ENCODE assay signal across 6 cellular contexts in the genomic region with DNA sequence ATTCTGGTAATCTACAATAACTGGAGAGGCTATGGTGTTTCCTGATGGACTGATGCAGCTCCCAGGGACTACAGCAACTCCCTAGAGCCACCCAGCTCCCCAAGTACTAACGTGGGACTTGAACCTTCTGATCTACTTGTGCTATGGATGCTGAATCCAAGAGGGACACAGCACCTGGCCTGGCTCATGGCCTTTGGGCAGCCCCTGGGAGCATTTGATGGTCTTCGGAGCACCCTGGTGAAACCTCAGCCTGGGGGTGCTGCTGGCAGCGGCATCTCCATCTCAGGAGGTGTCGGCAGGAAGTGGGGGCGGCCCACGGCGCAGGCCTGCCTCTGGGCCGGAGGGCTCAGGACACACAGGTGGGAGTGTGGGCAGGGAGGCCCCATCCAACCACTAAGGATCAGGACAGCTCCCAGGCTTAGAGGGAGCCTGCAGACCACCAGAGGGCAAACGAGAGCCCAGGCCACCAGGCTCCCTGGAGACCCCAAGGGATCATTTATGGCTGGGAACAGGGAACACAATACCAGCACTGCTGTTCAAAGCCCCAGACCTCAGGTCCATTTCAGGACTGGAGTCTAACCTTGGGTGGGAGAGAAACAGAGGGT. TPM values are rescaled to one million over a fixed set of nuclear protein-coding genes. Genes with fewer than 3 reads are reported as not detected.
DNase-seq lines count a peak whose midpoint lies in the region; ATAC-seq and TF ChIP-seq lines count a peak whose summit lies in the region.

No MANE protein-coding gene starts in this region.

- H3K4me1 ChIP-seq in HAP-1 (no peaks in the 10 kb centered on the region), breast epithelium (peaks cover 13 to 28% of the 10 kb centered on the region in 2 donors), prostate gland (replicated peaks) (peaks cover 7% of the 10 kb centered on the region)

- H3K9me3 ChIP-seq in HAP-1 = no peaks in the 10 kb centered on the region
- no peaks in the 10 kb centered on the region for H3K9me3 ChIP-seq in breast epithelium
- H3K9me3 ChIP-seq in prostate gland = no peaks in the 10 kb centered on the region

- H3K27ac ChIP-seq in breast epithelium = peak overlapping the region; percentile 68 to 75
- H3K27ac ChIP-seq in prostate gland = peak overlapping the region; percentile 52 to 57

- in situ Hi-C loops in HAP-1 (cut with MboI; ENCODE audit: low sequenced_read_pairs) = no loop called here

- no peaks in the 10 kb centered on the region for H3K27me3 ChIP-seq in HAP-1 (ENCODE audit: low read depth)
- H3K27me3 ChIP-seq in breast epithelium = no peaks in the 10 kb centered on the region
- no peaks in the 10 kb centered on the region for H3K27me3 ChIP-seq in prostate gland (replicated peaks; ENCODE audit: insufficient read depth)

- WGBS in prostate gland = 70% methylated on average over 9 of the region's 9 CpGs

- H3K4me3 ChIP-seq in HAP-1 (no peak overlapping the region), breast epithelium (peak overlapping the region in 1 of 3 donors; percentile 25), prostate gland (no peak overlapping the region)

- intact Hi-C loops in breast epithelium (cut with DNase I; ENCODE audit: low total_unique reads) (no loop called here), prostate gland (cut with DNase I) (no loop called here)

- ATAC-seq in GM19397 (IDR thresholded peaks at IDR 0.05; ENCODE audit: unreplicated experiment) (no peak), HG02840 (IDR thresholded peaks at IDR 0.05; ENCODE audit: low FRiP score, unreplicated experiment) (no peak)

- DNase-seq in HAP-1 (ENCODE audit: low spot score in 2 of 2) = peak; percentile 18 to 62
- no peak for DNase-seq in breast epithelium (ENCODE audit: low spot score in 2 of 2)
- no peak for DNase-seq in prostate gland (ENCODE audit: low spot score)
- DNase-seq in KG1 (lab: John Stamatoyannopoulos, UW) = no peak

- TF ChIP-seq CTCF in breast epithelium (IDR thresholded peaks at IDR 0.05) (no peak), prostate gland (IDR thresholded peaks at IDR 0.05) (no peak)

- peaks cover 7% of the 10 kb centered on the region for H3K36me3 ChIP-seq in HAP-1 (replicated peaks)
- no peaks in the 10 kb centered on the region for H3K36me3 ChIP-seq in breast epithelium
- H3K36me3 ChIP-seq in prostate gland = no peaks in the 10 kb centered on the region

- TF ChIP-seq POLR2A in breast epithelium (IDR thresholded peaks at IDR 0.05) (no peak), prostate gland (IDR thresholded peaks at IDR 0.05) (no peak)

RNA-seq across cellular contexts. Expression of a gene that starts 8.7 kb away (rescaled TPM):
- total RNA-seq in breast epithelium = 10 to 100 TPM; 26.9 to 45.4 (median 31.2) TPM
- 100 to 1,000 TPM in 1 of 2 donors, 10 to 100 TPM in 1; 38.8 to 104 TPM for total RNA-seq in prostate gland

RNA-seq across cellular contexts. Expression of a gene that starts 25.2 kb away (rescaled TPM):
- total RNA-seq in breast epithelium = 10 to 100 TPM in 1 of 3 donors, 1 to 10 TPM in 1, not detected in 1; 5.9 to 14.9 TPM
- 10 to 100 TPM; 17.2 to 24.0 TPM for total RNA-seq in prostate gland

RNA-seq across cellular contexts. Expression of a gene that starts 47.3 kb away (rescaled TPM):
- total RNA-seq in breast epithelium = 10 to 100 TPM; 20.0 to 22.1 (median 21.2) TPM
- total RNA-seq in prostate gland = 10 to 100 TPM; 38.4 to 66.1 TPM

RNA-seq across cellular contexts. Expression of a gene that starts 54.8 kb away (rescaled TPM):
- total RNA-seq in breast epithelium = 10 to 100 TPM; 12.8 to 14.0 (median 13.8) TPM
- total RNA-seq in prostate gland = 10 to 100 TPM; 14.1 to 32.6 TPM

RNA-seq across cellular contexts. Expression of a gene that starts 59.3 kb away (rescaled TPM):
- 10 to 100 TPM; 11.4 to 19.0 (median 14.8) TPM for total RNA-seq in breast epithelium
- 10 to 100 TPM; 27.9 to 45.5 TPM for total RNA-seq in prostate gland

Comparison
In these comparisons a context has a peak if more than half of its experiments do, and no peak if none do; other contexts are left out.
1. DNase-seq: peak in HAP-1 (2 of 2); none in breast epithelium (0 of 2), prostate gland (single experiment) and KG1 (single experiment).